8 cellular contexts compared by ENCODE assay signal in the genomic region with DNA sequence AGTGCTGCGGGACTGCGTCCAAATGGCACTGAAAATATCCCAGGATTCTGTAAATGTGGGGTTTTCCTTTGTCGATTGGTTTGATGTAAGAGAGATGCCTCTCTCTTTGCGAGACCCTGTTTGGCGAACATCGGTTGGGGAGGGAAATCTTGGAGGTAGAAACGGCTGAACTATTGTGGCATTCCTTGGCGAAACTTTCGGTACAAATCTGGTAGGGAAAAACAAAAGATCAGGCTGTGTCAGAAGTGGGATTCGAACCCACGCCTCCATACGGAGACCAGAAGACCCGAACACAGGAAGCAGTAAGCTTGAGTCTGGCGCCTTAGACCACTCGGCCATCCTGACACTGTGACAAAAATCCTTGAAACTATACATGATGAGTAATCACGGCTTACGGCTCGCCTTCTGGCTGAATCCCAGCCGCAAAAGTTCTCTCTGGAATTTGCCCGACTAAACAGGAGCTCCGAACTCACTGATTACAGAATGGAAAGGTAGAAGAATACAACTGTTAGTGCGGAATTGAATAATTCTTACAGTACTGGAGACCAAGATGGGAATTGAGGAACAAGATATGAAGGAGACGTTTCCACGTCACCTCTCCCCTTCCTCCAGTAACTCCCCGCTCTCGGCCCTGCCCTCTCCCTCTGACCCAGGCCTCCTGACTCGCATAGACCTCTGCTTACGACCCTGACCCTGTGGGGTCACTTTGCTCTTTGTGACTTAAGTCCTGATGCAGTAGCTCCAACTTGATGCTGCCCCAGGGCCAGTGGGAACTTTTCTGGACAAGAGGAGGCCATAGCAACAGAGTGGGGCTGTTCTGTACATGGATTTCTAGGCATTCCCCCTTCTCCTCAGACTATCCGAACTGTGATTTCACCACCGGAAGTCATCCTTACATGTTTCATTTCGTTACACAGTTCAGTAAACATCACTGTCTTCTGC.
DNase-seq lines count a peak whose midpoint lies in the region; ATAC-seq, FAIRE-seq and TF ChIP-seq lines count a peak whose summit lies in the region.

No MANE protein-coding gene starts in this region.

- peaks cover 10 to 75% (median 47%) of the 10 kb centered on the region in 3 donors for H3K27me3 ChIP-seq in sigmoid colon

- H3K9ac ChIP-seq in SK-N-MC (ENCODE audit: insufficient read length): peak overlapping the region; percentile 83

- peaks cover 12% of the 10 kb centered on the region for H3K36me3 Mint-ChIP-seq in natural killer cell

- H3K4me1 ChIP-seq in sigmoid colon: no peaks in the 10 kb centered on the region

- no peak for TF ChIP-seq POLR2A in sigmoid colon (IDR thresholded peaks at IDR 0.05)

- H3K36me3 ChIP-seq in SK-N-MC (ENCODE audit: insufficient read depth, low read length) (no peaks in the 10 kb centered on the region), sigmoid colon (no peaks in the 10 kb centered on the region)

- H3K27ac Mint-ChIP-seq in natural killer cell: no peak overlapping the region

- TF ChIP-seq EP300 in sigmoid colon (IDR thresholded peaks at IDR 0.05): no peak

- peak overlapping the region; percentile 99 for H3K4me3 ChIP-seq in SK-N-MC
- peak overlapping the region; percentile 54 for H3K4me3 ChIP-seq in fibroblast of the aortic adventitia (ENCODE audit: low read depth, low read length)
- H3K4me3 ChIP-seq in sigmoid colon: no peak overlapping the region

- H3K4me1 Mint-ChIP-seq in natural killer cell: peaks cover 5 to 15% of the 10 kb centered on the region in 2 donors

- peak overlapping the region; percentile 69 for H3K27ac ChIP-seq in SK-N-MC
- H3K27ac ChIP-seq in sigmoid colon: no peak overlapping the region

- H3K4me3 Mint-ChIP-seq in natural killer cell: no peak overlapping the region

- no peaks in the 10 kb centered on the region for H3K9me3 ChIP-seq in SK-N-MC (ENCODE audit: low read depth, low read length)
- H3K9me3 ChIP-seq in sigmoid colon: no peaks in the 10 kb centered on the region

- WGBS in sigmoid colon, 2 donors: 11 to 27% methylated on average over 31 of the region's 31 CpGs

- peaks cover 0 to 2% of the 10 kb centered on the region in 2 donors for H3K9me3 Mint-ChIP-seq in natural killer cell

- no peak for ATAC-seq in natural killer cell
- ATAC-seq in HG02885 (IDR thresholded peaks at IDR 0.05; ENCODE audit: poor library complexity, unreplicated experiment): no peak

- intact Hi-C loops in natural killer cell (cut with micrococcal nuclease) (no loop called here), sigmoid colon (cut with DNase I) (no loop called here)

- peaks cover 52 to 56% of the 10 kb centered on the region in 2 donors for H3K27me3 Mint-ChIP-seq in natural killer cell (ENCODE audit: low read depth in 2 of 2)

- peak; percentile 87 for FAIRE-seq in GM19239 (lab: Jason Lieb, UNC)

- DNase-seq in AG08396 (ENCODE audit: low spot score): peak; percentile 66
- no peak for DNase-seq in GM19239 (ENCODE audit: insufficient read length, low spot score)
- peak; percentile 75 for DNase-seq in SK-N-MC (ENCODE audit: low read depth, low spot score)
- DNase-seq in fibroblast of the aortic adventitia (ENCODE audit: low read depth): peak; percentile 60
- no peak for DNase-seq in natural killer cell
- DNase-seq in inferior parietal cortex (ENCODE audit: extremely low spot score): no peak
- no peak for DNase-seq in sigmoid colon

- TF ChIP-seq CTCF in fibroblast of the aortic adventitia (IDR thresholded peaks at IDR 0.05; ENCODE audit: insufficient read depth, low read length) (no peak), natural killer cell (IDR thresholded peaks at IDR 0.05) (no peak), sigmoid colon (IDR thresholded peaks at IDR 0.05) (no peak)

Comparison
In these comparisons a context has a peak if more than half of its experiments do, and no peak if none do; other contexts are left out.
1. DNase-seq: peak in AG08396 (single experiment), SK-N-MC (single experiment) and fibroblast of the aortic adventitia (single experiment); none in GM19239 (single experiment), natural killer cell (single experiment), inferior parietal cortex (single experiment) and sigmoid colon (single experiment).
2. H3K4me3 ChIP-seq: peak in SK-N-MC (single experiment) and fibroblast of the aortic adventitia (single experiment); none in sigmoid colon (0 of 4).